Comparison of ENCODE assay signal across 8 cellular contexts in genomic region chr9:76403352-76403751, GRCh38. TPM values are rescaled to one million over a fixed set of nuclear protein-coding genes. Genes with fewer than 3 reads are reported as not detected.
DNase-seq lines count a peak whose midpoint lies in the region; ATAC-seq and TF ChIP-seq lines count a peak whose summit lies in the region.

No MANE protein-coding gene starts in this region.

- peaks cover 21% of the 10 kb centered on the region for H3K4me1 Mint-ChIP-seq in T-helper 17 cell
- peaks cover 5% of the 10 kb centered on the region for H3K4me1 Mint-ChIP-seq in nephron progenitor cell
- no peaks in the 10 kb centered on the region for H3K4me1 Mint-ChIP-seq in Caco-2 (ENCODE audit: low read depth, unreplicated experiment)

- H3K4me1 ChIP-seq in Caco-2: no peaks in the 10 kb centered on the region

- no TSS peak for BruUV-seq in Caco-2 (replicated peaks; lab: Mats Ljungman, UMichigan)

- H3K27me3 Mint-ChIP-seq in T-helper 17 cell: no peaks in the 10 kb centered on the region
- peaks cover 7% of the 10 kb centered on the region for H3K27me3 Mint-ChIP-seq in nephron progenitor cell (ENCODE audit: low read depth, poor library complexity)
- no peaks in the 10 kb centered on the region for H3K27me3 Mint-ChIP-seq in Caco-2 (ENCODE audit: insufficient read depth, unreplicated experiment)

- ATAC-seq in GM21737 (IDR thresholded peaks at IDR 0.05; ENCODE audit: unreplicated experiment): peak; percentile 90
- peak; percentile 93 for ATAC-seq in T-helper 17 cell

- H3K36me3 ChIP-seq in Caco-2 (ENCODE audit: control insufficient read depth, insufficient read depth, low read length): no peaks in the 10 kb centered on the region

- H3K4me3 ChIP-seq in Caco-2 (ENCODE audit: low read depth, low read length): no peak overlapping the region

- H3K27ac Mint-ChIP-seq in T-helper 17 cell (peak overlapping the region; percentile 88), nephron progenitor cell (no peak overlapping the region), Caco-2 (ENCODE audit: unreplicated experiment) (no peak overlapping the region)

- H3K9me3 Mint-ChIP-seq in nephron progenitor cell (no peaks in the 10 kb centered on the region), Caco-2 (ENCODE audit: unreplicated experiment) (no peaks in the 10 kb centered on the region)

- intact Hi-C loops in Caco-2 (cut with micrococcal nuclease; ENCODE audit: unreplicated experiment): loop anchor here (5.0 kb wide), 1 partner anchor 299 kb away; no protein-coding TSS in a partner anchor

- TF ChIP-seq POLR2A in erythroblast (IDR thresholded peaks at IDR 0.05; ENCODE audit: low read length): peak; percentile 12

- no peaks in the 10 kb centered on the region for H3K27me3 ChIP-seq in Caco-2 (replicated peaks; ENCODE audit: control insufficient read depth, insufficient read depth, low read length)

- peak overlapping the region; percentile 82 for H3K4me3 Mint-ChIP-seq in T-helper 17 cell
- no peak overlapping the region for H3K4me3 Mint-ChIP-seq in nephron progenitor cell
- H3K4me3 Mint-ChIP-seq in Caco-2 (ENCODE audit: unreplicated experiment): no peak overlapping the region

- peak; percentile 11 for TF ChIP-seq CTCF in nephron progenitor cell (IDR thresholded peaks at IDR 0.05)
- TF ChIP-seq CTCF in Caco-2 (IDR thresholded peaks at IDR 0.05; ENCODE audit: insufficient read depth in 1 of 2, low read depth in 1 of 2, low read length in 1 of 2, severe bottlenecking in 1 of 2, unreplicated experiment in 1 of 2): peak in 1 of 2 experiments; percentile 11

- in situ Hi-C loops in KBM-7 (cut with MboI; ENCODE audit: low pct_unique_long_range_greater_than_20kb, low sequenced_read_pairs): loop anchor here (25.0 kb wide), 1 partner anchor 584 kb away; no protein-coding TSS in a partner anchor

- H3K9me3 ChIP-seq in T-helper 17 cell (ENCODE audit: control insufficient read depth, low read length, poor library complexity, severe bottlenecking) (no peaks in the 10 kb centered on the region), Caco-2 (no peaks in the 10 kb centered on the region)

- CTCF ChIA-PET in Caco-2 (lab: Charles Lee): no interaction called here

- POLR2A ChIA-PET in Caco-2 (lab: Charles Lee): no interaction called here

- peak; percentile 34 for DNase-seq in stimulated activated CD4-positive, alpha-beta T cell treated with anti-CD3 and anti-CD28 coated beads, Interleukin-4, amount 100 ng/mL, for 24 hours
- DNase-seq in stimulated activated CD4-positive, alpha-beta T cell treated with anti-CD3 and anti-CD28 coated beads, Interleukin-4, amount 100 ng/mL, for 1 hour: no peak
- DNase-seq in KBM-7: peak; percentile 74
- no peak for DNase-seq in T-helper 17 cell
- peak; percentile 71 to 75 for DNase-seq in erythroblast (lab: John Stamatoyannopoulos, UW)
- DNase-seq in nephron progenitor cell: no peak
- no peak for DNase-seq in Caco-2

- H3K36me3 Mint-ChIP-seq in T-helper 17 cell (ENCODE audit: low read depth): peaks cover 3% of the 10 kb centered on the region
- no peaks in the 10 kb centered on the region for H3K36me3 Mint-ChIP-seq in nephron progenitor cell (ENCODE audit: low read depth)
- no peaks in the 10 kb centered on the region for H3K36me3 Mint-ChIP-seq in Caco-2 (ENCODE audit: insufficient read depth, unreplicated experiment)

RNA-seq across cellular contexts. Expression of gene RFK, which starts 9.1 kb away (rescaled TPM):
- total RNA-seq in T-helper 17 cell: 1 to 10 TPM; 8.9 to 9.8 TPM
- 12.4 and 16.5 TPM in 2 replicates for total RNA-seq in Caco-2 (2022)

RNA-seq across cellular contexts. Expression of gene GCNT1, which starts 55.6 kb away (rescaled TPM):
- total RNA-seq in T-helper 17 cell (1 to 10 TPM; 6.4 to 9.0 TPM), Caco-2 (2022) (18.9 and 19.1 TPM in 2 replicates)

Comparison
In these comparisons a context has a peak if more than half of its experiments do, and no peak if none do; other contexts are left out.
1. DNase-seq: peak in stimulated activated CD4-positive, alpha-beta T cell treated with anti-CD3 and anti-CD28 coated beads, Interleukin-4, amount 100 ng/mL, for 24 hours (single experiment), KBM-7 (single experiment) and erythroblast (2 of 2); none in stimulated activated CD4-positive, alpha-beta T cell treated with anti-CD3 and anti-CD28 coated beads, Interleukin-4, amount 100 ng/mL, for 1 hour (single experiment), T-helper 17 cell (0 of 3), nephron progenitor cell (single experiment) and Caco-2 (0 of 2).